ENCODE assay signal across 37 cellular contexts in the genomic region with DNA sequence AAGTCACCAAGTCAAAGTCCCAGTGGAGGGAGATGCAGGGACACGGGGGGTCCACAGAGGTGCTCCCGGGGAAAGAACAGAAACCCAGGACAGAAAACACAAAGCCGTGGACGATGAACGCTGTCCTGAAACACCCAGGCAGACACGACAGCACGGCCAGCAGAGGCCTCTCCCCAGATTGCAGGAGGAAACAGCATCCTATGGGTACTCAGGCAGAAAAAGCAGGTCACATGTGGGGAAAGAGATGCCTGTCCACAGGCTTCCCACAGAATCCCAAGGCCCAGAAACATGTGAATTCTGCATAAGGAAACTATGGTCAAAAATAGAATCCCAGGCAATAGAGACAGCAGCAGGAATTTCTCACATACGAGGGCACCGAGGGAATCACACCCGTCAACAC. TPM values are rescaled to one million over a fixed set of nuclear protein-coding genes. Genes with fewer than 3 reads are reported as not detected.
"Had no signal": no experiment of that assay in that cellular context is flagged by ENCODE, and none has a peak within 500 bp of the region (broad histone marks: within the 10 kb centered on the region; RNA-seq: fewer than 3 reads in every experiment).

No MANE protein-coding gene starts in this region.

- H3K4me3 ChIP-seq: ascending aorta, esophagus squamous epithelium, gastroesophageal sphincter, heart right ventricle, hepatocyte had no signal

- H3K27me3 ChIP-seq: ascending aorta, brain microvascular endothelial cell had no signal

- DNase-seq: activated B cell treated with CpG ODN at 0.5 μM for 24 hours; activated CD4-positive, alpha-beta memory T cell treated with anti-CD3 and anti-CD28 coated beads for 36 hours; activated CD4-positive, alpha-beta T cell treated with anti-CD3 and anti-CD28 coated beads for 48 hours; activated CD4-positive, alpha-beta T cell treated with anti-CD3 and anti-CD28 coated beads, Interleukin-2, amount 50 U/mL, for 1 hour; activated CD8-positive, alpha-beta memory T cell treated with anti-CD3 and anti-CD28 coated beads, Interleukin-2, amount 10 ng/mL, durations not matched to agents 7 days and 5 days; activated CD8-positive, alpha-beta memory T cell treated with anti-CD3 and anti-CD28 coated beads, Interleukin-2, amount 50 U/mL, for 48 hours; activated CD8-positive, alpha-beta T cell treated with anti-CD3 and anti-CD28 coated beads, Interleukin-2, amount 10 ng/mL, durations not matched to agents 7 days and 5 days; activated gamma-delta T cell; activated naive CD4-positive, alpha-beta T cell; activated naive CD4-positive, alpha-beta T cell treated with anti-CD3 and anti-CD28 coated beads, Interleukin-2, amount 10 ng/mL, durations not matched to agents 7 days and 5 days; activated naive CD8-positive, alpha-beta T cell treated with anti-CD3 and anti-CD28 coated beads, Interleukin-2, amount 10 ng/mL, durations not matched to agents 7 days and 5 days; activated T-cell treated with anti-CD3 and anti-CD28 coated beads for 4 hours; activated T-cell treated with anti-CD3 and anti-CD28 coated beads, Interleukin-2, amount 50 U/mL, for 24 hours; activated T-cell treated with anti-CD3 and anti-CD28 coated beads, Interleukin-2, amount 50 U/mL, for 72 hours; brain microvascular endothelial cell; central memory CD4-positive, alpha-beta T cell; cortex of kidney; dermis blood vessel endothelial cell; effector CD4-positive, alpha-beta T cell; esophagus squamous epithelium; foreskin melanocyte; heart right ventricle; T-helper 2 cell had no signal

- ATAC-seq: activated CD4-positive, CD25-positive, alpha-beta regulatory T cell treated with anti-CD3 and anti-CD28 coated beads, Interleukin-2, amount 50 U/mL, for 24 hours; activated CD8-positive, alpha-beta memory T cell treated with anti-CD3 and anti-CD28 coated beads, Interleukin-2, amount 10 ng/mL, durations not matched to agents 7 days and 5 days; activated CD8-positive, alpha-beta T cell treated with anti-CD3 and anti-CD28 coated beads, Interleukin-2, amount 10 ng/mL, durations not matched to agents 7 days and 5 days; activated naive CD4-positive, alpha-beta T cell treated with anti-CD3 and anti-CD28 coated beads, Interleukin-2, amount 50 U/mL, for 72 hours; activated T-cell treated with anti-CD3 and anti-CD28 coated beads, Interleukin-2, amount 50 U/mL, for 72 hours; heart right ventricle had no signal

- FAIRE-seq: colon, endometrium, endothelial cell of umbilical vein had no signal

- H3K36me3 ChIP-seq: ascending aorta, brain microvascular endothelial cell, esophagus squamous epithelium, gastroesophageal sphincter, heart right ventricle had no signal

RNA-seq across cellular contexts. Expression of a gene that starts 53.6 kb away (rescaled TPM):
- total RNA-seq: activated B cell treated with CpG ODN at 0.5 μM for 24 hours; activated CD4-positive, alpha-beta memory T cell treated with anti-CD3 and anti-CD28 coated beads for 36 hours; activated CD8-positive, alpha-beta memory T cell treated with anti-CD3 and anti-CD28 coated beads for 36 hours; activated CD8-positive, alpha-beta memory T cell treated with anti-CD3 and anti-CD28 coated beads, Interleukin-2, amount 10 ng/mL, durations not matched to agents 7 days and 5 days; activated CD8-positive, alpha-beta T cell treated with anti-CD3 and anti-CD28 coated beads, Interleukin-2, amount 10 ng/mL, durations not matched to agents 7 days and 5 days; activated naive CD4-positive, alpha-beta T cell treated with anti-CD3 and anti-CD28 coated beads, Interleukin-2, amount 50 U/mL, for 72 hours; activated naive CD8-positive, alpha-beta T cell treated with anti-CD3 and anti-CD28 coated beads, Interleukin-2, amount 10 ng/mL, durations not matched to agents 7 days and 5 days; activated T-cell treated with anti-CD3 and anti-CD28 coated beads, Interleukin-2, amount 50 U/mL, for 72 hours; ascending aorta; chondrocyte; dermis blood vessel endothelial cell; endothelial cell of umbilical vein; esophagus squamous epithelium; fibroblast of lung; fibroblast of villous mesenchyme; glomerular endothelial cell; T-helper 1 cell treated with Interleukin-12 subunit alpha and Interleukin-12 subunit beta and Interleukin-4 antibody, amounts not matched to agents 30 ng/mL and 1 ng/mL, for 36 hours had no signal
